In genomic region chr17:18236494-18236893, GRCh38 we compare ENCODE assay signal across 18 cellular contexts. TPM values are rescaled to one million over a fixed set of nuclear protein-coding genes. Genes with fewer than 3 reads are reported as not detected.
DNase-seq lines count a peak whose midpoint lies in the region; ATAC-seq and TF ChIP-seq lines count a peak whose summit lies in the region.
"Had no signal": no experiment of that assay in that cellular context is flagged by ENCODE, and none has a peak within 500 bp of the region (broad histone marks: within the 10 kb centered on the region; RNA-seq: fewer than 3 reads in every experiment).

No MANE protein-coding gene starts in this region.

- H3K9ac ChIP-seq in IMR-90 (ENCODE audit: low read depth, low read length) = no peak overlapping the region
- H3K9ac ChIP-seq: BLaER1, KMS-11 had no signal

- peaks cover 13% of the 10 kb centered on the region; the same call in 1 of the 2 replicates for H4K20me1 ChIP-seq in IMR-90 (ENCODE audit: insufficient read depth, low read length)

- H3K4me3 ChIP-seq in IMR-90 (ENCODE audit: insufficient read depth, low read depth, low read length) = no peak overlapping the region
- H3K4me3 ChIP-seq: BLaER1, Peyer's patch had no signal

- no peak for TF ChIP-seq POLR2A in IMR-90 (IDR thresholded peaks at IDR 0.05; ENCODE audit: low read depth, low read length)

- H3K36me3 ChIP-seq in IMR-90 (ENCODE audit: control insufficient read depth, insufficient read depth, low read length) = peaks cover 73% of the 10 kb centered on the region

- H2AFZ ChIP-seq in IMR-90 (replicated peaks; ENCODE audit: low read length, poor library complexity) = no peak overlapping the region

- no peaks in the 10 kb centered on the region for H3K27me3 ChIP-seq in IMR-90 (ENCODE audit: control insufficient read depth, insufficient read depth, low read length)
- H3K27me3 ChIP-seq: BLaER1, Peyer's patch had no signal

- no peak overlapping the region for H3K4me3 Mint-ChIP-seq in activated CD4-positive, alpha-beta T cell treated with anti-CD3 and anti-CD28 coated beads for 36 hours
- H3K4me3 Mint-ChIP-seq in endothelial cell (ENCODE audit: unreplicated experiment) (peak overlapping the region; percentile 31), neural crest cell (peak overlapping the region; percentile 62)

- H3K18ac ChIP-seq in IMR-90 (ENCODE audit: low read depth, low read length) = no peak overlapping the region

- H2BK15ac ChIP-seq in IMR-90 (ENCODE audit: low read depth, low read length) = no peak overlapping the region

- H2AK5ac ChIP-seq in IMR-90 (ENCODE audit: low read depth, low read length) = 0 out of 2 replicates have a peak overlapping the region, but pooled peaks have one; percentile 31

- intact Hi-C loops in activated CD4-positive, alpha-beta T cell treated with anti-CD3 and anti-CD28 coated beads for 36 hours (cut with DNase I, micrococcal nuclease) = no loop called here
- intact Hi-C loops in IMR-90 (cut with micrococcal nuclease) = no loop called here

- peak overlapping the region; percentile 69 for H2BK5ac ChIP-seq in IMR-90 (ENCODE audit: low read depth, low read length, poor library complexity, severe bottlenecking)

- H4K5ac ChIP-seq in IMR-90 (ENCODE audit: low read depth, low read length) = no peak overlapping the region

- no peak overlapping the region for H3K4me2 ChIP-seq in IMR-90 (ENCODE audit: low read depth, low read length)
- H3K4me2 ChIP-seq: BLaER1, KMS-11 had no signal

- WGBS in IMR-90 (ENCODE audit: extremely low coverage in 2 of 2, insufficient read length in 1 of 2), 2 experiments = 89% methylated on average over 7 of the region's 18 CpGs; no CpG with 5 or more reads in 1 of the 2 experiments

- no peaks in the 10 kb centered on the region for H3K27me3 Mint-ChIP-seq in activated CD4-positive, alpha-beta T cell treated with anti-CD3 and anti-CD28 coated beads for 36 hours
- H3K27me3 Mint-ChIP-seq in endothelial cell (ENCODE audit: unreplicated experiment) (peaks cover 10% of the 10 kb centered on the region), neural crest cell (ENCODE audit: low read depth) (no peaks in the 10 kb centered on the region)

- H3K36me3 Mint-ChIP-seq in activated CD4-positive, alpha-beta T cell treated with anti-CD3 and anti-CD28 coated beads for 36 hours (ENCODE audit: low read depth) = peaks cover 9% of the 10 kb centered on the region
- H3K36me3 Mint-ChIP-seq in endothelial cell (ENCODE audit: low read depth, unreplicated experiment) = peaks cover 32% of the 10 kb centered on the region
- H3K36me3 Mint-ChIP-seq in neural crest cell (ENCODE audit: low read depth) = peaks cover 3% of the 10 kb centered on the region

- POLR2A ChIA-PET in activated CD4-positive, alpha-beta T cell treated with anti-CD3 and anti-CD28 coated beads for 36 hours (lab: Charles Lee) = no interaction called here
- POLR2A ChIA-PET in IMR-90 (lab: Charles Lee; ENCODE audit: unreplicated experiment) = no interaction called here

- H3K23ac ChIP-seq in IMR-90 (ENCODE audit: low read depth, low read length) = no peak overlapping the region

- peaks cover 5% of the 10 kb centered on the region for H3K4me1 ChIP-seq in IMR-90 (ENCODE audit: control insufficient read depth, insufficient read depth, low read length)
- H3K4me1 ChIP-seq: BLaER1, Peyer's patch had no signal

- DNase-seq in activated CD4-positive, alpha-beta T cell treated with anti-CD3 and anti-CD28 coated beads for 36 hours = no peak
- no peak for DNase-seq in activated CD4-positive, alpha-beta T cell treated with anti-CD3 and anti-CD28 coated beads for 48 hours
- DNase-seq in IMR-90 (no peak), endothelial cell (ENCODE audit: low spot score) (no peak), neural crest cell (ENCODE audit: low read depth, low spot score) (no peak), NCI-H128 (lab: John Stamatoyannopoulos, UW; ENCODE audit: unreplicated experiment) (no peak), HuH-7 (ENCODE audit: low spot score) (no peak)
- DNase-seq in activated CD8-positive, alpha-beta memory T cell treated with anti-CD3 and anti-CD28 coated beads, Interleukin-2, amount 50 U/mL, for 4 hours = no peak
- DNase-seq: MM.1S, NCI-H1105, NCI-H2029, NCI-H2171 treated with DMSO at 0.1 percent for 48 hours, NCI-H774, Peyer's patch, SHP77 treated with DMSO at 0.1 percent for 48 hours had no signal

- CTCF ChIA-PET in activated CD4-positive, alpha-beta T cell treated with anti-CD3 and anti-CD28 coated beads for 36 hours (lab: Charles Lee) = interaction anchor here (0.6 kb wide), 1 partner anchor 149 kb away, joined by 3 read pairs; no protein-coding TSS in a partner anchor
- CTCF ChIA-PET in IMR-90 (lab: Yijun Ruan, JAX) = no interaction called here

- no peak for TF ChIP-seq RAD21 in IMR-90 (IDR thresholded peaks at IDR 0.05; ENCODE audit: low read length)

- H3K79me1 ChIP-seq in IMR-90 (ENCODE audit: low read depth in 1 of 2, low read length in 2 of 2) = peaks cover 0 to 23% of the 10 kb centered on the region in 2 experiments; a peak in 3 of 4 replicates

- no TSS peak for BruUV-seq in IMR-90 (replicated peaks; lab: Mats Ljungman, UMichigan)

- no peak for ATAC-seq in activated CD4-positive, alpha-beta T cell treated with anti-CD3 and anti-CD28 coated beads for 36 hours
- ATAC-seq in IMR-90 (ENCODE audit: low read depth) = no peak

- peak overlapping the region; percentile 25 for H2AK9ac ChIP-seq in IMR-90 (replicated peaks; ENCODE audit: low read depth, low read length, poor library complexity)

- H3K14ac ChIP-seq in IMR-90 (replicated peaks; ENCODE audit: low read depth, low read length) = no peak overlapping the region

- H2BK120ac ChIP-seq in IMR-90 (ENCODE audit: low read depth, low read length) = 0 out of 2 replicates have a peak overlapping the region, but pooled peaks have one; percentile 1

- peaks cover 16% of the 10 kb centered on the region for H3K4me1 Mint-ChIP-seq in activated CD4-positive, alpha-beta T cell treated with anti-CD3 and anti-CD28 coated beads for 36 hours
- H3K4me1 Mint-ChIP-seq in endothelial cell (ENCODE audit: unreplicated experiment) (no peaks in the 10 kb centered on the region), neural crest cell (peaks cover 5% of the 10 kb centered on the region)

- no peak overlapping the region for H3K56ac ChIP-seq in IMR-90 (ENCODE audit: extremely low read depth, insufficient read depth, low read length)

- H3K9me3 Mint-ChIP-seq in activated CD4-positive, alpha-beta T cell treated with anti-CD3 and anti-CD28 coated beads for 36 hours (ENCODE audit: low read depth) = no peaks in the 10 kb centered on the region
- no peaks in the 10 kb centered on the region for H3K9me3 Mint-ChIP-seq in endothelial cell (ENCODE audit: unreplicated experiment)
- no peaks in the 10 kb centered on the region for H3K9me3 Mint-ChIP-seq in neural crest cell

- dilution Hi-C loops in IMR-90 (cut with HindIII; ENCODE audit: low sequenced_read_pairs, unreplicated experiment) = no loop called here

- no peak overlapping the region for H2BK20ac ChIP-seq in IMR-90 (ENCODE audit: low read depth, low read length)

- no peaks in the 10 kb centered on the region for H3K9me3 ChIP-seq in IMR-90 (ENCODE audit: control insufficient read depth, insufficient read depth, low read length)
- H3K9me3 ChIP-seq: BLaER1, Peyer's patch had no signal

- no peak overlapping the region for H4K8ac ChIP-seq in IMR-90 (ENCODE audit: low read depth in 2 of 2, low read length in 2 of 2)

- in situ Hi-C loops in IMR-90 (cut with MboI; ENCODE audit: low sequenced_read_pairs) = no loop called here

- H3K27ac ChIP-seq in IMR-90 (ENCODE audit: insufficient read depth, low read length) = no peak overlapping the region
- H3K27ac ChIP-seq: 22Rv1, KMS-11, Peyer's patch had no signal

- H3K27ac Mint-ChIP-seq in activated CD4-positive, alpha-beta T cell treated with anti-CD3 and anti-CD28 coated beads for 36 hours = peak overlapping the region; percentile 74
- H3K27ac Mint-ChIP-seq in endothelial cell (ENCODE audit: unreplicated experiment) (no peak overlapping the region), neural crest cell (ENCODE audit: unreplicated experiment) (no peak overlapping the region)

- no peaks in the 10 kb centered on the region for H3K9me1 ChIP-seq in IMR-90 (ENCODE audit: insufficient read depth, low read length)

- no peak overlapping the region for H3K4ac ChIP-seq in IMR-90 (ENCODE audit: low read depth, low read length)

- no peak for TF ChIP-seq CTCF in IMR-90 (conservative IDR thresholded peaks at IDR 0.05; ENCODE audit: low read depth, low read length)
- no peak for TF ChIP-seq CTCF in endothelial cell (IDR thresholded peaks at IDR 0.05; ENCODE audit: unreplicated experiment)
- TF ChIP-seq CTCF in neural crest cell (conservative IDR thresholded peaks at IDR 0.05) = no peak

- no peak overlapping the region; the same call in 1 of the 2 replicates for H4K91ac ChIP-seq in IMR-90 (ENCODE audit: insufficient read depth, low read depth, low read length)

RNA-seq across cellular contexts. Expression of gene LLGL1, which starts 11.1 kb away (rescaled TPM):
- total RNA-seq in activated CD4-positive, alpha-beta T cell treated with anti-CD3 and anti-CD28 coated beads for 36 hours = 10 to 100 TPM; 17.5 to 18.4 TPM
- total RNA-seq in IMR-90 (2012; rRNA removed) = 34.2 and 40.1 TPM in 2 replicates
- polyA plus RNA-seq in IMR-90 (2012; rRNA removed) = 52.9 and 57.9 TPM in 2 replicates
- 29.8 and 72.4 TPM in 2 replicates for polyA plus RNA-seq in IMR-90 (2012; cell fraction: cytosol; rRNA removed)
- 53.9 and 145 TPM in 2 replicates for polyA plus RNA-seq in IMR-90 (2012; cell fraction: nucleus; rRNA removed; ENCODE audit: low replicate concordance)
- 57.2 TPM for total RNA-seq in endothelial cell (ENCODE audit: unreplicated experiment)
- total RNA-seq in neural crest cell = 93.3 and 99.3 TPM in 2 replicates

RNA-seq across cellular contexts. Expression of gene FLII, which starts 22.0 kb away (rescaled TPM):
- total RNA-seq in activated CD4-positive, alpha-beta T cell treated with anti-CD3 and anti-CD28 coated beads for 36 hours = 100 to 1,000 TPM; 282 to 364 TPM
- 258 and 263 TPM in 2 replicates for total RNA-seq in IMR-90 (2012; rRNA removed)
- 290 and 321 TPM in 2 replicates for polyA plus RNA-seq in IMR-90 (2012; rRNA removed)
- 217 and 243 TPM in 2 replicates for polyA plus RNA-seq in IMR-90 (2012; cell fraction: cytosol; rRNA removed)
- 740 and 1,400 TPM in 2 replicates for polyA plus RNA-seq in IMR-90 (2012; cell fraction: nucleus; rRNA removed; ENCODE audit: low replicate concordance)
- total RNA-seq in endothelial cell (ENCODE audit: unreplicated experiment) = 355 TPM
- 181 and 183 TPM in 2 replicates for total RNA-seq in neural crest cell

RNA-seq across cellular contexts. Expression of gene MIEF2, which starts 24.0 kb away (rescaled TPM):
- total RNA-seq in activated CD4-positive, alpha-beta T cell treated with anti-CD3 and anti-CD28 coated beads for 36 hours = 1 to 10 TPM; 3.3 to 5.2 TPM
- total RNA-seq in IMR-90 (2012; rRNA removed) (9.1 and 12.2 TPM in 2 replicates), endothelial cell (ENCODE audit: unreplicated experiment) (11.6 TPM), neural crest cell (8.8 and 12.2 TPM in 2 replicates)
- polyA plus RNA-seq in IMR-90 (2012; rRNA removed) = 20.7 and 26.6 TPM in 2 replicates
- polyA plus RNA-seq in IMR-90 (2012; cell fraction: cytosol; rRNA removed) = 17.9 and 19.8 TPM in 2 replicates
- 32.6 and 84.0 TPM in 2 replicates for polyA plus RNA-seq in IMR-90 (2012; cell fraction: nucleus; rRNA removed; ENCODE audit: low replicate concordance)

RNA-seq across cellular contexts. Expression of gene ALKBH5, which starts 52.9 kb away (rescaled TPM):
- total RNA-seq in activated CD4-positive, alpha-beta T cell treated with anti-CD3 and anti-CD28 coated beads for 36 hours = 100 to 1,000 TPM; 163 to 168 TPM
- total RNA-seq in IMR-90 (2012; rRNA removed) (79.6 and 86.1 TPM in 2 replicates), endothelial cell (ENCODE audit: unreplicated experiment) (55.3 TPM), neural crest cell (104 and 109 TPM in 2 replicates)
- 54.6 and 57.6 TPM in 2 replicates for polyA plus RNA-seq in IMR-90 (2012; rRNA removed)
- polyA plus RNA-seq in IMR-90 (2012; cell fraction: cytosol; rRNA removed) = 48.0 and 70.0 TPM in 2 replicates
- 28.3 and 30.6 TPM in 2 replicates for polyA plus RNA-seq in IMR-90 (2012; cell fraction: nucleus; rRNA removed; ENCODE audit: low replicate concordance)
